In the genomic region with DNA sequence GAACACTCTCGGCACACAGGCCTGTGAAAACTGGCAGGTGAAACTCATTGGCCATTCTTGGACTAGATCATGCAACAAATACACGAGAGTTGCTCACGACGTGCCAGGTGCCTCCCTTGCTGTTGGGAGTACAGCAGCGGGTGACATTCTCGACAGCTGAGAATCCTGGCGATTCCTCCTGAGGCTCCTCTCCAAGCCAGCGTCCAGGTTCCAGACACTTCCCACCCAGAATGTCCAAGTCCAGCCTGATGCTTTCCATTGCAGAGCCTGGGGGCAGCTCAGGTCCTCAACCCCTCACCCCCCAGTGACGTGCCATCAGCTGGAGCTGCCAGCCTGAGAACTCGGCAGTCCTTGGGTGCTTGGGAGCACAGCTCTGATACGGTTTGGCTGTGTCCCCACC, we compare ENCODE assay signal across 26 cellular contexts.
DNase-seq lines count a peak whose midpoint lies in the region; ATAC-seq and TF ChIP-seq lines count a peak whose summit lies in the region.
"Had no signal": no experiment of that assay in that cellular context is flagged by ENCODE, and none has a peak within 500 bp of the region (broad histone marks: within the 10 kb centered on the region; RNA-seq: fewer than 3 reads in every experiment).

No MANE protein-coding gene starts in this region.

- peaks cover 0 to 66% of the 10 kb centered on the region in 2 experiments for H3K27me3 ChIP-seq in mesenchymal stem cell (ENCODE audit: control insufficient read depth in 1 of 2, insufficient read depth in 1 of 2, low read length in 2 of 2)
- no peaks in the 10 kb centered on the region for H3K27me3 ChIP-seq in CD8-positive, alpha-beta T cell (ENCODE audit: insufficient read depth, low read length)
- H3K27me3 ChIP-seq: Peyer's patch had no signal

- H3K4me1 Mint-ChIP-seq in CD8-positive, alpha-beta T cell (ENCODE audit: low read depth) = no peaks in the 10 kb centered on the region
- H3K4me1 Mint-ChIP-seq: CD4-positive, alpha-beta memory T cell had no signal

- H4K91ac ChIP-seq in mesenchymal stem cell (ENCODE audit: low read length) = no peak overlapping the region

- no peak overlapping the region for H2BK15ac ChIP-seq in mesenchymal stem cell (ENCODE audit: low read depth, poor library complexity, severe bottlenecking)

- H3K27me3 Mint-ChIP-seq in CD8-positive, alpha-beta T cell (ENCODE audit: low read depth) = no peaks in the 10 kb centered on the region

- no peak overlapping the region for H3K9ac ChIP-seq in mesenchymal stem cell (ENCODE audit: low read length)
- H3K9ac ChIP-seq: BLaER1 treated with 17β-estradiol and CSF1 and Interleukin-3, amounts not matched to agents 10 nM and 100 nM had no signal

- no peak overlapping the region for H4K8ac ChIP-seq in mesenchymal stem cell (ENCODE audit: low read length)

- H3K27ac Mint-ChIP-seq in CD8-positive, alpha-beta T cell = no peak overlapping the region
- H3K27ac Mint-ChIP-seq: CD4-positive, alpha-beta memory T cell; GM23338 had no signal

- H3K23ac ChIP-seq in mesenchymal stem cell (ENCODE audit: low read length in 2 of 2) = no peak overlapping the region

- WGBS in mesenchymal stem cell = 94% methylated on average over 11 of the region's 11 CpGs

- POLR2A ChIA-PET in CD8-positive, alpha-beta T cell (lab: Charles Lee) = no interaction called here

- H3K4ac ChIP-seq in mesenchymal stem cell (ENCODE audit: low read depth in 1 of 2, low read length in 2 of 2) = no peak overlapping the region

- no peaks in the 10 kb centered on the region for H3K9me3 Mint-ChIP-seq in CD8-positive, alpha-beta T cell

- intact Hi-C loops in posterior vena cava (cut with DNase I) = no loop called here
- intact Hi-C loops in CD8-positive, alpha-beta T cell (cut with DNase I, micrococcal nuclease) = no loop called here

- H3K4me3 Mint-ChIP-seq in CD8-positive, alpha-beta T cell = no peak overlapping the region
- H3K4me3 Mint-ChIP-seq: CD4-positive, alpha-beta memory T cell; GM23338 had no signal

- no peaks in the 10 kb centered on the region for H3K79me1 ChIP-seq in mesenchymal stem cell (replicated peaks; ENCODE audit: low read length, poor library complexity, severe bottlenecking)

- H3K4me3 ChIP-seq in mesenchymal stem cell (ENCODE audit: insufficient read depth in 1 of 2, low read depth in 1 of 2, low read length in 2 of 2) = no peak overlapping the region
- H3K4me3 ChIP-seq in CD8-positive, alpha-beta T cell (ENCODE audit: low read depth, low read length) = no peak overlapping the region
- H3K4me3 ChIP-seq: BLaER1 treated with 17β-estradiol and CSF1 and Interleukin-3, amounts not matched to agents 10 nM and 100 nM; GM23338; Peyer's patch; SK-N-MC had no signal

- no peak for ATAC-seq in CD8-positive, alpha-beta T cell
- ATAC-seq in GM21576 (IDR thresholded peaks at IDR 0.05; ENCODE audit: unreplicated experiment) (no peak), GM19035 (IDR thresholded peaks at IDR 0.05; ENCODE audit: unreplicated experiment) (no peak)
- ATAC-seq: GM23338 had no signal

- H3K36me3 Mint-ChIP-seq in CD8-positive, alpha-beta T cell = no peaks in the 10 kb centered on the region
- H3K36me3 Mint-ChIP-seq: CD4-positive, alpha-beta memory T cell had no signal

- TF ChIP-seq CTCF in C4-2B (conservative IDR thresholded peaks at IDR 0.05) (no peak), VCaP (conservative IDR thresholded peaks at IDR 0.05) (no peak)
- no peak for TF ChIP-seq CTCF in CD8-positive, alpha-beta T cell (IDR thresholded peaks at IDR 0.05)

- H3K4me1 ChIP-seq in mesenchymal stem cell (ENCODE audit: control insufficient read depth, insufficient read depth, low read depth, low read length) = peaks cover 17% of the 10 kb centered on the region
- no peaks in the 10 kb centered on the region for H3K4me1 ChIP-seq in CD8-positive, alpha-beta T cell (ENCODE audit: insufficient read depth, low read length)
- H3K4me1 ChIP-seq: Peyer's patch had no signal

- no peak overlapping the region for H3K14ac ChIP-seq in mesenchymal stem cell (ENCODE audit: low read length in 2 of 2)

- H3K18ac ChIP-seq in mesenchymal stem cell (ENCODE audit: low read depth in 1 of 2, low read length in 2 of 2) = no peak overlapping the region

- no peaks in the 10 kb centered on the region for H3K9me3 ChIP-seq in mesenchymal stem cell (ENCODE audit: control insufficient read depth, low read length)
- no peaks in the 10 kb centered on the region for H3K9me3 ChIP-seq in CD8-positive, alpha-beta T cell (ENCODE audit: low read length)
- H3K9me3 ChIP-seq: Peyer's patch had no signal

- H2BK5ac ChIP-seq in mesenchymal stem cell (ENCODE audit: low read depth, low read length, poor library complexity, severe bottlenecking) = no peak overlapping the region

- H3K36me3 ChIP-seq in mesenchymal stem cell (ENCODE audit: control insufficient read depth in 1 of 2, insufficient read depth in 2 of 2, low read depth in 1 of 2, low read length in 2 of 2) = peaks cover 0 to 4% of the 10 kb centered on the region in 2 experiments
- no peaks in the 10 kb centered on the region for H3K36me3 ChIP-seq in CD8-positive, alpha-beta T cell (ENCODE audit: insufficient read depth, low read length)
- H3K36me3 ChIP-seq: BLaER1 treated with 17β-estradiol and CSF1 and Interleukin-3, amounts not matched to agents 10 nM and 100 nM; Peyer's patch had no signal

- H2BK12ac ChIP-seq in mesenchymal stem cell (ENCODE audit: low read length in 2 of 2) = no peak overlapping the region

- no peak overlapping the region for H2AFZ ChIP-seq in mesenchymal stem cell (ENCODE audit: low read depth, low read length)
- H2AFZ ChIP-seq: GM23338 had no signal

- peak overlapping the region; percentile 20; the same call in 1 of the 2 replicates for H3K27ac ChIP-seq in C4-2B
- H3K27ac ChIP-seq in VCaP = peak overlapping the region; percentile 95
- H3K27ac ChIP-seq in mesenchymal stem cell (ENCODE audit: low read length, poor library complexity, severe bottlenecking) = no peak overlapping the region
- no peak overlapping the region for H3K27ac ChIP-seq in CD8-positive, alpha-beta T cell (ENCODE audit: low read depth, low read length)
- H3K27ac ChIP-seq: HL-60, Peyer's patch, SK-N-MC had no signal

- CTCF ChIA-PET in CD8-positive, alpha-beta T cell (lab: Charles Lee) = no interaction called here

- no peak overlapping the region for H2BK120ac ChIP-seq in mesenchymal stem cell (ENCODE audit: low read depth, low read length)

- no peak for DNase-seq in mesenchymal stem cell
- DNase-seq in posterior vena cava (ENCODE audit: low spot score) = peak; percentile 57
- no peak for DNase-seq in CD8-positive, alpha-beta T cell
- no peak for DNase-seq in RKO (ENCODE audit: low spot score)
- DNase-seq: CD4-positive, alpha-beta memory T cell; DMS 273 treated with DMSO at 0.1 percent for 48 hours; DMS79 treated with DMSO at 0.1 percent for 48 hours; GF-D8; HCEC 1CT; Karpas-422; NCI-H1092; NCI-H1417 treated with DMSO at 0.1 percent for 48 hours; NCI-H1694 treated with DMSO at 0.1 percent for 48 hours; NCI-H2081; NCI-H2227 treated with DMSO at 0.1 percent for 48 hours; NCI-H526 treated with DMSO at 0.1 percent for 48 hours; Peyer's patch; SIG-M5 had no signal

- H3K4me2 ChIP-seq in mesenchymal stem cell (ENCODE audit: low read length, poor library complexity, severe bottlenecking) = no peak overlapping the region
- H3K4me2 ChIP-seq: GM23338 had no signal

- peak overlapping the region; percentile 49 for H2AK5ac ChIP-seq in mesenchymal stem cell (ENCODE audit: low read length, severe bottlenecking)

Comparison
In these comparisons a context has a peak if more than half of its experiments do, and no peak if none do; other contexts are left out.
1. H3K27ac ChIP-seq: peak in C4-2B (single experiment) and VCaP (single experiment); none in mesenchymal stem cell (single experiment) and CD8-positive, alpha-beta T cell (single experiment).